1 cellular context compared by ENCODE assay signal in the genomic region with DNA sequence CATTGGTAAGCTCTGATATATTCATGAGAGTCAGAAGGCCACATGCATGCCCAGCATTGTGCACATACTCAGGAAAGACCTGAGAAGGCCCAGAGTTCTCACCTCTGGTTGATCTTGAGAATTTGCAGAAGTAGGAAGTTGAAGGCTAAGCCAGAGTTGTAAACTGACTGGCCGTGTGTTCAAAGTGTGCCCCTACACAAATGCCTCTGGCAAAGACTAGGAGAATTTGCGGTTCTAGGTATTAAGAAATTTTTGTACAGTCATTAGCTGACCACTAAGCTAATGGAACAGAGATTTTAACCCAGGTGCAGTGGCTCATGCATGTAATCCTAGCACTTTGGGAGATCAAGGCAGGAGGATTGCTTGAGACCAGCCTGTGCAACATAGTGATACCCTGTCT.
A peak's percentile ranks its signal among the peaks of the same experiment; 100 is the strongest.
TF ChIP-seq lines count a peak whose summit lies in the region.

No MANE protein-coding gene starts in this region.

TF ChIP-seq in K562, 482 proteins besides CTCF, POLR2A, EP300 and RAD21:
- TF ChIP-seq ERF (CRISPR knock-in tag; IDR thresholded peaks at IDR 0.05) (no peak), ZNF316 (IDR thresholded peaks at IDR 0.05) (no peak), CUX1 (CRISPR knock-in tag; IDR thresholded peaks at IDR 0.05) (0 out of 2 replicates have a peak, but pooled peaks have one; percentile 1), CAMTA2 (CRISPR knock-in tag; conservative IDR thresholded peaks at IDR 0.05) (no peak), NFATC3 (IDR thresholded peaks at IDR 0.05) (no peak), ZKSCAN8 (CRISPR knock-in tag; IDR thresholded peaks at IDR 0.05) (no peak), KLF13 (tag; IDR thresholded peaks at IDR 0.05; ENCODE audit: borderline replicate concordance, low read depth) (no peak), RBBP5 (IDR thresholded peaks at IDR 0.05; ENCODE audit: borderline replicate concordance, insufficient read depth, low read length, poor library complexity, severe bottlenecking) (no peak), GABPA (tag; conservative IDR thresholded peaks at IDR 0.05; ENCODE audit: low read depth) (no peak), E2F4 (CRISPR knock-in tag; IDR thresholded peaks at IDR 0.05; ENCODE audit: low read depth) (no peak), HNRNPH1 (optimal IDR thresholded peaks at IDR 0.05; ENCODE audit: low read depth, low read length) (no peak), ZNF175 (CRISPR knock-in tag; IDR thresholded peaks at IDR 0.05; ENCODE audit: low read depth) (no peak), ZNF592 (IDR thresholded peaks at IDR 0.05) (0 out of 2 replicates have a peak, but pooled peaks have one; percentile 47), E2F3 (CRISPR knock-in tag; IDR thresholded peaks at IDR 0.05) (no peak), ZKSCAN3 (CRISPR knock-in tag; IDR thresholded peaks at IDR 0.05) (no peak), L3MBTL2 (IDR thresholded peaks at IDR 0.05) (peak; percentile 34; the same call in 1 of the 2 replicates)
- TF ChIP-seq, protein P1, sequence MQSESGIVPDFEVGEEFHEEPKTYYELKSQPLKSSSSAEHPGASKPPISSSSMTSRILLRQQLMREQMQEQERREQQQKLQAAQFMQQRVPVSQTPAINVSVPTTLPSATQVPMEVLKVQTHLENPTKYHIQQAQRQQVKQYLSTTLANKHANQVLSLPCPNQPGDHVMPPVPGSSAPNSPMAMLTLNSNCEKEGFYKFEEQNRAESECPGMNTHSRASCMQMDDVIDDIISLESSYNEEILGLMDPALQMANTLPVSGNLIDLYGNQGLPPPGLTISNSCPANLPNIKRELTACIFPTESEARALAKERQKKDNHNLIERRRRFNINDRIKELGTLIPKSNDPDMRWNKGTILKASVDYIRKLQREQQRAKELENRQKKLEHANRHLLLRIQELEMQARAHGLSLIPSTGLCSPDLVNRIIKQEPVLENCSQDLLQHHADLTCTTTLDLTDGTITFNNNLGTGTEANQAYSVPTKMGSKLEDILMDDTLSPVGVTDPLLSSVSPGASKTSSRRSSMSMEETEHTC (IDR thresholded peaks at IDR 0.05) = no peak
- TF ChIP-seq, protein P2, sequence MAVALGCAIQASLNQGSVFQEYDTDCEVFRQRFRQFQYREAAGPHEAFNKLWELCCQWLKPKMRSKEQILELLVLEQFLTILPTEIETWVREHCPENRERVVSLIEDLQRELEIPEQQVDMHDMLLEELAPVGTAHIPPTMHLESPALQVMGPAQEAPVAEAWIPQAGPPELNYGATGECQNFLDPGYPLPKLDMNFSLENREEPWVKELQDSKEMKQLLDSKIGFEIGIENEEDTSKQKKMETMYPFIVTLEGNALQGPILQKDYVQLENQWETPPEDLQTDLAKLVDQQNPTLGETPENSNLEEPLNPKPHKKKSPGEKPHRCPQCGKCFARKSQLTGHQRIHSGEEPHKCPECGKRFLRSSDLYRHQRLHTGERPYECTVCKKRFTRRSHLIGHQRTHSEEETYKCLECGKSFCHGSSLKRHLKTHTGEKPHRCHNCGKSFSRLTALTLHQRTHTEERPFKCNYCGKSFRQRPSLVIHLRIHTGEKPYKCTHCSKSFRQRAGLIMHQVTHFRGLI (CRISPR knock-in tag; IDR thresholded peaks at IDR 0.05) = peak; percentile 36; the same call in 1 of the 2 replicates
- TF ChIP-seq, protein P3, sequence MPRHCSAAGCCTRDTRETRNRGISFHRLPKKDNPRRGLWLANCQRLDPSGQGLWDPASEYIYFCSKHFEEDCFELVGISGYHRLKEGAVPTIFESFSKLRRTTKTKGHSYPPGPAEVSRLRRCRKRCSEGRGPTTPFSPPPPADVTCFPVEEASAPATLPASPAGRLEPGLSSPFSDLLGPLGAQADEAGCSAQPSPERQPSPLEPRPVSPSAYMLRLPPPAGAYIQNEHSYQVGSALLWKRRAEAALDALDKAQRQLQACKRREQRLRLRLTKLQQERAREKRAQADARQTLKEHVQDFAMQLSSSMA (CRISPR knock-in tag; IDR thresholded peaks at IDR 0.05) = no peak
